8 cellular contexts compared by ENCODE assay signal in genomic region chr2:84882775-84883550, GRCh38. TPM values are rescaled to one million over a fixed set of nuclear protein-coding genes. Genes with fewer than 3 reads are reported as not detected.
DNase-seq lines count a peak whose midpoint lies in the region; ATAC-seq and TF ChIP-seq lines count a peak whose summit lies in the region.
"Had no signal": no experiment of that assay in that cellular context is flagged by ENCODE, and none has a peak within 500 bp of the region (broad histone marks: within the 10 kb centered on the region; RNA-seq: fewer than 3 reads in every experiment).

No MANE protein-coding gene starts in this region.

- H3K36me3 Mint-ChIP-seq in Caco-2 (ENCODE audit: insufficient read depth, unreplicated experiment) (peaks cover 6% of the 10 kb centered on the region), HFFc6 (ENCODE audit: low read depth) (no peaks in the 10 kb centered on the region), natural killer cell (no peaks in the 10 kb centered on the region)
- peaks cover 17% of the 10 kb centered on the region for H3K36me3 Mint-ChIP-seq in activated naive CD8-positive, alpha-beta T cell treated with anti-CD3 and anti-CD28 coated beads for 36 hours

- H3K9me3 ChIP-seq in Caco-2 (no peaks in the 10 kb centered on the region), HAP-1 (no peaks in the 10 kb centered on the region)
- H3K9me3 ChIP-seq: testis had no signal

- H3K4me1 Mint-ChIP-seq in Caco-2 (ENCODE audit: low read depth, unreplicated experiment) = peaks cover 7% of the 10 kb centered on the region
- H3K4me1 Mint-ChIP-seq in HFFc6 (ENCODE audit: low read depth) = peaks cover 60% of the 10 kb centered on the region
- peaks cover 52% of the 10 kb centered on the region for H3K4me1 Mint-ChIP-seq in activated naive CD8-positive, alpha-beta T cell treated with anti-CD3 and anti-CD28 coated beads for 36 hours
- H3K4me1 Mint-ChIP-seq in natural killer cell = peaks cover 39 to 44% of the 10 kb centered on the region in 2 donors

- no peak for ATAC-seq in natural killer cell

- H3K4me3 ChIP-seq in Caco-2 (ENCODE audit: low read depth, low read length) = no peak overlapping the region
- no peak overlapping the region for H3K4me3 ChIP-seq in HAP-1

- TF ChIP-seq CTCF in Caco-2 (IDR thresholded peaks at IDR 0.05; ENCODE audit: insufficient read depth in 1 of 2, low read depth in 1 of 2, low read length in 1 of 2, severe bottlenecking in 1 of 2, unreplicated experiment in 1 of 2) (no peak), HFFc6 (IDR thresholded peaks at IDR 0.05) (no peak), natural killer cell (IDR thresholded peaks at IDR 0.05) (no peak)

- H3K27me3 Mint-ChIP-seq in Caco-2 (ENCODE audit: insufficient read depth, unreplicated experiment) (peaks cover 20% of the 10 kb centered on the region), HFFc6 (ENCODE audit: insufficient read depth) (peaks cover 6% of the 10 kb centered on the region), natural killer cell (ENCODE audit: low read depth in 2 of 2) (peaks cover 9 to 21% of the 10 kb centered on the region in 2 donors)
- no peaks in the 10 kb centered on the region for H3K27me3 Mint-ChIP-seq in activated naive CD8-positive, alpha-beta T cell treated with anti-CD3 and anti-CD28 coated beads for 36 hours

- H3K4me3 Mint-ChIP-seq in Caco-2 (ENCODE audit: unreplicated experiment) (peak overlapping the region; percentile 81), HFFc6 (peak overlapping the region; percentile 91), natural killer cell (peak overlapping the region; percentile 98)
- H3K4me3 Mint-ChIP-seq in activated naive CD8-positive, alpha-beta T cell treated with anti-CD3 and anti-CD28 coated beads for 36 hours = peak overlapping the region; percentile 92

- intact Hi-C loops in Caco-2 (cut with micrococcal nuclease; ENCODE audit: unreplicated experiment) = loop anchor here (1.0 to 2.0 kb wide), 4 partner anchors 44 to 388 kb away; no protein-coding TSS in a partner anchor
- intact Hi-C loops in natural killer cell (cut with micrococcal nuclease) = loop anchor here (1.0 to 10.0 kb wide), 3 partner anchors 98 to 388 kb away; no protein-coding TSS in a partner anchor

- H3K27me3 ChIP-seq in Caco-2 (replicated peaks; ENCODE audit: control insufficient read depth, insufficient read depth, low read length) (no peaks in the 10 kb centered on the region), HAP-1 (ENCODE audit: low read depth) (peaks cover 26% of the 10 kb centered on the region)
- H3K27me3 ChIP-seq: testis had no signal

- H3K9me3 Mint-ChIP-seq in Caco-2 (ENCODE audit: unreplicated experiment) (no peaks in the 10 kb centered on the region), HFFc6 (no peaks in the 10 kb centered on the region), natural killer cell (no peaks in the 10 kb centered on the region)
- H3K9me3 Mint-ChIP-seq in activated naive CD8-positive, alpha-beta T cell treated with anti-CD3 and anti-CD28 coated beads for 36 hours = no peaks in the 10 kb centered on the region

- in situ Hi-C loops in HAP-1 (cut with MboI; ENCODE audit: low sequenced_read_pairs) = loop anchor here (10.0 kb wide), 1 partner anchor 388 kb away; no protein-coding TSS in a partner anchor

- CTCF ChIA-PET in Caco-2 (lab: Charles Lee) = interaction anchor here (0.6 to 1.2 kb wide), 5 partner anchors 25 to 356 kb away, joined by 3 to 4 read pairs (median 4); no protein-coding TSS in a partner anchor

- H3K4me1 ChIP-seq in Caco-2 (peaks cover 11% of the 10 kb centered on the region; the same call in 1 of the 2 replicates), HAP-1 (peaks cover 7% of the 10 kb centered on the region)

- POLR2A ChIA-PET in Caco-2 (lab: Charles Lee) = no interaction called here

- BruUV-seq in Caco-2 (replicated peaks; lab: Mats Ljungman, UMichigan) = no TSS peak

- H3K36me3 ChIP-seq in Caco-2 (ENCODE audit: control insufficient read depth, insufficient read depth, low read length) (no peaks in the 10 kb centered on the region), HAP-1 (replicated peaks) (no peaks in the 10 kb centered on the region)

- DNase-seq in Caco-2 (no peak), HFFc6 (peak; percentile 18), natural killer cell (no peak), UCSD-AML1 (lab: John Stamatoyannopoulos, UW; ENCODE audit: unreplicated experiment) (no peak), COR-L47 (lab: John Stamatoyannopoulos, UW) (no peak), HAP-1 (ENCODE audit: low spot score in 2 of 2) (no peak)
- no peak for DNase-seq in activated naive CD8-positive, alpha-beta T cell treated with anti-CD3 and anti-CD28 coated beads for 36 hours

- H3K27ac Mint-ChIP-seq in Caco-2 (ENCODE audit: unreplicated experiment) (no peak overlapping the region), HFFc6 (peak overlapping the region; percentile 78), natural killer cell (peak overlapping the region; percentile 1 to 71)
- H3K27ac Mint-ChIP-seq in activated naive CD8-positive, alpha-beta T cell treated with anti-CD3 and anti-CD28 coated beads for 36 hours = peak overlapping the region; percentile 98

RNA-seq across cellular contexts. Expression of gene TRABD2A, which starts 2.1 kb away (rescaled TPM):
- total RNA-seq in Caco-2 (2022) = 1.3 and 1.4 TPM in 2 replicates
- 10 to 100 TPM; 13.5 to 46.2 (median 41.9) TPM for total RNA-seq in HFFc6 (2021; fragmentation: NEBNext Ultra II Directional; extraction: Animal tissue kit (Norgen Biotek cat#: 25700))
- total RNA-seq in activated naive CD8-positive, alpha-beta T cell treated with anti-CD3 and anti-CD28 coated beads for 36 hours = 10 to 100 TPM; 59.2 to 61.7 TPM
- 1 to 10 TPM; 1.4 to 6.3 (median 6.3) TPM for total RNA-seq in natural killer cell

RNA-seq across cellular contexts. Expression of gene TMSB10, which starts 22.5 kb away (rescaled TPM):
- total RNA-seq in Caco-2 (2022) = 1,258 and 1,458 TPM in 2 replicates
- 1,000 to 10,000 TPM; 3,909 to 6,151 (median 5,325) TPM for total RNA-seq in HFFc6 (2021; fragmentation: NEBNext Ultra II Directional; extraction: Animal tissue kit (Norgen Biotek cat#: 25700))
- total RNA-seq in activated naive CD8-positive, alpha-beta T cell treated with anti-CD3 and anti-CD28 coated beads for 36 hours = 1,000 to 10,000 TPM; 1,816 to 1,884 TPM
- 1,000 to 10,000 TPM; 1,247 to 1,683 (median 1,557) TPM for total RNA-seq in natural killer cell
